ENCODE assay signal across 22 cellular contexts in the genomic region with DNA sequence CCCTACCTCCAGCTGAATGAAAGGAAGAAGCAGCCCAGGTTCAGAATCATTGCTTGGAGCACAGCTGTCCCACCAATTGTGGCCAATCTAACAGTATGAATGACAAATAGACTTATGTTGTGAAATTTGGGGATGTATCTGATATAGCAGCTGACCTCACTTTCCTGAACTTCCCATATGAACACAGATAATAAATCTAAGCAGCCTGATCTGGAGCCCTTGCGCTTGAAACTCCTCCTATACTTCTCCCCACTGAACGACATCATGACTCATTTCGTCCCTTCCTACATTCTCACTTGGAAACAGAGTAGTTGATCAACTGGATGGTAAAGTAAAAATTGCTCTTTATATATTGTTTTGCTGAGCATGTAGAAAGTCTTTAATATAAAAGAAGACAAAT. TPM values are rescaled to one million over a fixed set of nuclear protein-coding genes. Genes with fewer than 3 reads are reported as not detected.
"Had no signal": no experiment of that assay in that cellular context is flagged by ENCODE, and none has a peak within 500 bp of the region (broad histone marks: within the 10 kb centered on the region; RNA-seq: fewer than 3 reads in every experiment).

No MANE protein-coding gene starts in this region.

- H3K4me1 ChIP-seq: body of pancreas had no signal

- H3K27ac ChIP-seq: body of pancreas had no signal

- H3K9me3 ChIP-seq: body of pancreas had no signal

- H3K4me3 ChIP-seq: body of pancreas had no signal

- H3K27me3 ChIP-seq: body of pancreas had no signal

- DNase-seq: activated B cell treated with CpG ODN at 0.5 μM for 24 hours; activated CD4-positive, alpha-beta T cell treated with anti-CD3 and anti-CD28 coated beads for 1 hour; activated CD4-positive, alpha-beta T cell treated with anti-CD3 and anti-CD28 coated beads, Interleukin-2, amount 10 ng/mL, durations not matched to agents 24 days and 14 days; activated CD4-positive, alpha-beta T cell treated with anti-CD3 and anti-CD28 coated beads, Interleukin-2, amount 50 U/mL, for 48 hours; activated CD8-positive, alpha-beta memory T cell treated with anti-CD3 and anti-CD28 coated beads, Interleukin-2, amount 10 ng/mL, durations not matched to agents 7 days and 5 days; activated effector memory CD4-positive, alpha-beta T cell treated with anti-CD3 and anti-CD28 coated beads, Interleukin-2, amount 50 U/mL, for 16 hours; activated naive CD4-positive, alpha-beta T cell treated with Interleukin-2 at 50 U/mL for 16 hours; activated T-cell treated with anti-CD3 and anti-CD28 coated beads, Interleukin-2, amount 50 U/mL, for 4 hours; aorta; body of pancreas; Kasumi-1; NCI-H1105; NCI-H1436; NCI-H1694 treated with DMSO at 0.1 percent for 48 hours; NCI-H2029 treated with DMSO at 0.1 percent for 48 hours; NCI-H510A treated with DMSO at 0.1 percent for 48 hours; NCI-H69; SIG-M5; T-cell; T-helper 2 cell; T1000 had no signal

RNA-seq across cellular contexts. Expression of gene AMELX, which starts 24.2 kb away (rescaled TPM):
- polyA plus RNA-seq: adipose tissue, aorta had no signal
